ENCODE assay signal across 18 cellular contexts in genomic region chr14:39085933-39086332, GRCh38.
"Had no signal": no experiment of that assay in that cellular context is flagged by ENCODE, and none has a peak within 500 bp of the region (broad histone marks: within the 10 kb centered on the region; RNA-seq: fewer than 3 reads in every experiment).

No MANE protein-coding gene starts in this region.

- H3K9me3 ChIP-seq: gastroesophageal sphincter, pancreas, stomach, thoracic aorta had no signal

- FAIRE-seq: keratinocyte, pancreas had no signal

- H3K4me3 Mint-ChIP-seq: activated CD4-positive, alpha-beta memory T cell treated with anti-CD3 and anti-CD28 coated beads, Interleukin-2, amount 10 ng/mL, durations not matched to agents 7 days and 5 days; activated naive CD8-positive, alpha-beta T cell; activated T-cell treated with anti-CD3 and anti-CD28 coated beads, Interleukin-2, amount 50 U/mL, for 72 hours; effector memory CD8-positive, alpha-beta T cell; naive B cell; T-helper 1 cell treated with Interleukin-12 subunit alpha and Interleukin-12 subunit beta and Interleukin-4 antibody, amounts not matched to agents 30 μg/mL and 1 μg/mL, for 36 hours had no signal

- H3K27ac ChIP-seq: gastroesophageal sphincter, pancreas, stomach, thoracic aorta, WERI-Rb-1 had no signal

- H3K4me3 ChIP-seq: gastroesophageal sphincter, pancreas, stomach, thoracic aorta had no signal

- H3K9me3 Mint-ChIP-seq: activated CD4-positive, alpha-beta memory T cell treated with anti-CD3 and anti-CD28 coated beads, Interleukin-2, amount 10 ng/mL, durations not matched to agents 7 days and 5 days; activated T-cell treated with anti-CD3 and anti-CD28 coated beads, Interleukin-2, amount 50 U/mL, for 72 hours; effector memory CD8-positive, alpha-beta T cell; naive B cell; T-helper 1 cell treated with Interleukin-12 subunit alpha and Interleukin-12 subunit beta and Interleukin-4 antibody, amounts not matched to agents 30 μg/mL and 1 μg/mL, for 36 hours had no signal

- H3K27me3 ChIP-seq: gastroesophageal sphincter, pancreas, stomach had no signal

- H3K4me1 ChIP-seq: gastroesophageal sphincter, pancreas had no signal

- DNase-seq: activated CD4-positive, alpha-beta memory T cell treated with anti-CD3 and anti-CD28 coated beads, Interleukin-2, amount 10 ng/mL, durations not matched to agents 7 days and 5 days; activated gamma-delta T cell treated with Interleukin-2 at 50 U/mL for 16 hours; activated T-cell treated with anti-CD3 and anti-CD28 coated beads, Interleukin-2, amount 50 U/mL, for 72 hours; amygdala; cerebellar nuclear complex; dermis blood vessel endothelial cell; effector memory CD8-positive, alpha-beta T cell; naive B cell; pancreas; stimulated activated CD4-positive, alpha-beta T cell treated with anti-CD3 and anti-CD28 coated beads, Interleukin-1b, Interleukin-23, amount 100 ng/mL, for 48 hours; stomach; WERI-Rb-1 had no signal

- H3K27me3 Mint-ChIP-seq: activated CD4-positive, alpha-beta memory T cell treated with anti-CD3 and anti-CD28 coated beads, Interleukin-2, amount 10 ng/mL, durations not matched to agents 7 days and 5 days; activated naive CD8-positive, alpha-beta T cell; effector memory CD8-positive, alpha-beta T cell; naive B cell had no signal

- ATAC-seq: activated T-cell treated with anti-CD3 and anti-CD28 coated beads, Interleukin-2, amount 50 U/mL, for 72 hours; effector memory CD8-positive, alpha-beta T cell; gastroesophageal sphincter; left lobe of liver; pancreas had no signal

- H3K27ac Mint-ChIP-seq: activated CD4-positive, alpha-beta memory T cell treated with anti-CD3 and anti-CD28 coated beads, Interleukin-2, amount 10 ng/mL, durations not matched to agents 7 days and 5 days; activated naive CD8-positive, alpha-beta T cell; activated T-cell treated with anti-CD3 and anti-CD28 coated beads, Interleukin-2, amount 50 U/mL, for 72 hours; effector memory CD8-positive, alpha-beta T cell; T-helper 1 cell treated with Interleukin-12 subunit alpha and Interleukin-12 subunit beta and Interleukin-4 antibody, amounts not matched to agents 30 μg/mL and 1 μg/mL, for 36 hours had no signal
